In genomic region chr4:148786699-148787098, GRCh38 we compare ENCODE assay signal across 28 cellular contexts.
"Had no signal": no experiment of that assay in that cellular context is flagged by ENCODE, and none has a peak within 500 bp of the region (broad histone marks: within the 10 kb centered on the region; RNA-seq: fewer than 3 reads in every experiment).

No MANE protein-coding gene starts in this region.

- H3K4me1 ChIP-seq: ascending aorta had no signal

- H3K27me3 ChIP-seq: ascending aorta, body of pancreas had no signal

- H2AFZ ChIP-seq: PC-9 had no signal

- H3K4me2 ChIP-seq: KMS-11, PC-9 had no signal

- ATAC-seq: activated naive CD4-positive, alpha-beta T cell treated with anti-CD3 and anti-CD28 coated beads, Interleukin-2, amount 50 U/mL, for 72 hours; activated naive CD8-positive, alpha-beta T cell treated with anti-CD3 and anti-CD28 coated beads, Interleukin-2, amount 50 U/mL, for 24 hours; activated T-cell treated with anti-CD3 and anti-CD28 coated beads, Interleukin-2, amount 50 U/mL, for 4 hours; body of pancreas; T-cell had no signal

- H3K36me3 ChIP-seq: ascending aorta had no signal

- H3K4me3 ChIP-seq: ascending aorta, body of pancreas, PC-9 had no signal

- DNase-seq: activated CD4-positive, alpha-beta memory T cell treated with anti-CD3 and anti-CD28 coated beads for 36 hours; activated CD4-positive, alpha-beta T cell treated with anti-CD3 and anti-CD28 coated beads, Interleukin-2, amount 10 ng/mL, durations not matched to agents 7 days and 5 days; activated CD4-positive, CD25-positive, alpha-beta regulatory T cell; activated CD8-positive, alpha-beta memory T cell treated with anti-CD3 and anti-CD28 coated beads for 24 hours; activated effector memory CD4-positive, alpha-beta T cell treated with anti-CD3 and anti-CD28 coated beads, Interleukin-2, amount 50 U/mL, for 16 hours; activated naive CD4-positive, alpha-beta T cell treated with Interleukin-2 at 50 U/mL for 16 hours; activated naive CD8-positive, alpha-beta T cell treated with anti-CD3 and anti-CD28 coated beads, Interleukin-2, amount 50 U/mL, for 24 hours; activated T-cell treated with anti-CD3 and anti-CD28 coated beads, Interleukin-2, amount 50 U/mL, for 4 hours; amniotic stem cell; body of pancreas; central memory CD4-positive, alpha-beta T cell; MM.1S; NCI-H1105; NCI-H1436; NCI-H1694 treated with DMSO at 0.1 percent for 48 hours; NCI-H2029 treated with DMSO at 0.1 percent for 48 hours; NCI-H446 treated with DMSO at 0.1 percent for 48 hours; NCI-H524 treated with DMSO at 0.1 percent for 48 hours; NCI-H748 treated with DMSO at 0.1 percent for 48 hours; NK-92 treated with Interleukin-12 subunit alpha and Interleukin-12 subunit beta, amount 100 ng/mL, for 24 hours; PC-9; SHP77 treated with DMSO at 0.1 percent for 48 hours; T-cell; T-helper 2 cell; T1000 had no signal

- H3K9ac ChIP-seq: KMS-11 had no signal

- H3K27ac ChIP-seq: ascending aorta, body of pancreas, KMS-11, PC-9 had no signal

- H3K9me3 ChIP-seq: ascending aorta, body of pancreas had no signal
